Comparison of ENCODE assay signal across 32 cellular contexts in genomic region chr7:129265328-129265727, GRCh38.
"Had no signal": no experiment of that assay in that cellular context is flagged by ENCODE, and none has a peak within 500 bp of the region (broad histone marks: within the 10 kb centered on the region; RNA-seq: fewer than 3 reads in every experiment).

No MANE protein-coding gene starts in this region.

- H3K27me3 ChIP-seq: MG63 had no signal

- H3K4me3 ChIP-seq: MG63 had no signal

- H3K36me3 ChIP-seq: MG63 had no signal

- H3K9me3 ChIP-seq: MG63 had no signal

- DNase-seq: Karpas-422, Kasumi-1, MG63, MM.1S, MV-4-11, NCI-H1048, NCI-H1092, NCI-H1092 treated with DMSO at 0.1 percent for 48 hours, NCI-H1105, NCI-H1105 treated with DMSO at 0.1 percent for 48 hours, NCI-H1417 treated with DMSO at 0.1 percent for 48 hours, NCI-H1436, NCI-H1436 treated with DMSO at 0.1 percent for 48 hours, NCI-H146, NCI-H1694, NCI-H1694 treated with DMSO at 0.1 percent for 48 hours, NCI-H187, NCI-H187 treated with DMSO at 0.1 percent for 48 hours, NCI-H1930, NCI-H2029, NCI-H2081, NCI-H2081 treated with DMSO at 0.1 percent for 48 hours, NCI-H2107, NCI-H2171, NCI-H2227 treated with DMSO at 0.1 percent for 48 hours, NCI-H226, NCI-H345, NCI-H446, NCI-H510A, NCI-H510A treated with DMSO at 0.1 percent for 48 hours, NCI-H524, NCI-H524 treated with DMSO at 0.1 percent for 48 hours had no signal
